In genomic region chr7:25854059-25854458, GRCh38 we compare ENCODE assay signal across 10 cellular contexts.
DNase-seq lines count a peak whose midpoint lies in the region; ATAC-seq and TF ChIP-seq lines count a peak whose summit lies in the region.
"Had no signal": no experiment of that assay in that cellular context is flagged by ENCODE, and none has a peak within 500 bp of the region (broad histone marks: within the 10 kb centered on the region; RNA-seq: fewer than 3 reads in every experiment).

No MANE protein-coding gene starts in this region.

- peaks cover 12% of the 10 kb centered on the region for H3K9me3 ChIP-seq in CD4-positive, alpha-beta T cell (ENCODE audit: control insufficient read depth, low read length)
- H3K9me3 ChIP-seq in MM.1S (replicated peaks; ENCODE audit: insufficient read depth, low read length) (no peaks in the 10 kb centered on the region), esophagus muscularis mucosa (no peaks in the 10 kb centered on the region), neuron (ENCODE audit: low read length) (peaks cover 2% of the 10 kb centered on the region), ovary (no peaks in the 10 kb centered on the region)

- H3K4me1 ChIP-seq in MM.1S (ENCODE audit: low read length) (peaks cover 4% of the 10 kb centered on the region; the same call in 1 of the 2 replicates), esophagus muscularis mucosa (peaks cover 24 to 77% (median 68%) of the 10 kb centered on the region in 4 donors), neuron (ENCODE audit: insufficient read depth, low read length) (peaks cover 49% of the 10 kb centered on the region), ovary (ENCODE audit: insufficient read depth) (peaks cover 14% of the 10 kb centered on the region)
- H3K4me1 ChIP-seq: foreskin keratinocyte had no signal

- H3K27me3 ChIP-seq in CD4-positive, alpha-beta T cell (ENCODE audit: control insufficient read depth, insufficient read depth, low read length): peaks cover 92% of the 10 kb centered on the region
- H3K27me3 ChIP-seq in MM.1S (replicated peaks; ENCODE audit: insufficient read depth, low read length) (peaks cover 66% of the 10 kb centered on the region), esophagus muscularis mucosa (peaks cover 4 to 85% (median 37%) of the 10 kb centered on the region in 4 donors), neuron (ENCODE audit: insufficient read depth, low read length) (peaks cover 16% of the 10 kb centered on the region), ovary (no peaks in the 10 kb centered on the region)
- H3K27me3 ChIP-seq: foreskin keratinocyte had no signal

- WGBS in esophagus muscularis mucosa: 48% methylated on average over 14 of the region's 14 CpGs
- 60 to 73% (median 71%) methylated on average over 14 of the region's 14 CpGs for WGBS in ovary, 3 donors

- ATAC-seq in CD4-positive, alpha-beta T cell (ENCODE audit: poor library complexity): no peak

- no peak for DNase-seq in CD4-positive, alpha-beta T cell
- no peak for DNase-seq in MM.1S
- no peak for DNase-seq in esophagus muscularis mucosa (ENCODE audit: extremely low spot score)
- no peak for DNase-seq in ovary
- DNase-seq in activated naive CD4-positive, alpha-beta T cell (lab: John Stamatoyannopoulos, UW): no peak
- no peak for DNase-seq in posterior cingulate gyrus
- DNase-seq in NOMO-1 treated with dmso at 0.1 percent for 144 hours (lab: John Stamatoyannopoulos, UW; ENCODE audit: unreplicated experiment): no peak

- H4K20me1 ChIP-seq in MM.1S (ENCODE audit: insufficient read depth, low read length): no peaks in the 10 kb centered on the region

- POLR2A ChIA-PET in CD4-positive, alpha-beta T cell (lab: Charles Lee): no interaction called here

- peaks cover 3% of the 10 kb centered on the region for H3K36me3 Mint-ChIP-seq in CD4-positive, alpha-beta T cell (ENCODE audit: low read depth)

- CTCF ChIA-PET in CD4-positive, alpha-beta T cell (lab: Charles Lee): interaction anchor here (1.2 kb wide), 1 partner anchor 12 kb away, joined by 5 read pairs; no protein-coding TSS in a partner anchor

- peak overlapping the region; percentile 31 for H3K4me3 Mint-ChIP-seq in CD4-positive, alpha-beta T cell

- no peak overlapping the region for H3K27ac Mint-ChIP-seq in CD4-positive, alpha-beta T cell

- H3K27ac ChIP-seq in CD4-positive, alpha-beta T cell (ENCODE audit: low read depth, low read length): no peak overlapping the region
- H3K27ac ChIP-seq in MM.1S (ENCODE audit: low read length): no peak overlapping the region
- H3K27ac ChIP-seq in esophagus muscularis mucosa (replicated peaks in 1 of 4): peak overlapping the region; percentile 84 to 87 (median 84)
- H3K27ac ChIP-seq in ovary: no peak overlapping the region
- H3K27ac ChIP-seq: C4-2B, foreskin keratinocyte had no signal

- TF ChIP-seq EP300 in esophagus muscularis mucosa (IDR thresholded peaks at IDR 0.05): no peak
- TF ChIP-seq EP300 in ovary (IDR thresholded peaks at IDR 0.05): no peak

- no peaks in the 10 kb centered on the region for H3K79me2 ChIP-seq in MM.1S (ENCODE audit: low read length)

- intact Hi-C loops in CD4-positive, alpha-beta T cell (cut with DNase I, micrococcal nuclease): loop anchor here (5.0 to 10.0 kb wide), 3 partner anchors 287 to 1308 kb away; partner anchors contain the start of gene HOXA1 (in 1 of the 2)
- intact Hi-C loops in esophagus muscularis mucosa (cut with DNase I): loop anchor here (5.0 kb wide), 3 partner anchors 142 to 597 kb away; no protein-coding TSS in a partner anchor
- intact Hi-C loops in ovary (cut with DNase I): loop anchor here (2.0 to 5.0 kb wide), 6 partner anchors 189 to 597 kb away; no protein-coding TSS in a partner anchor
- intact Hi-C loops in posterior cingulate gyrus (cut with DNase I): loop anchor here (10.0 kb wide), 1 partner anchor 139 kb away; no protein-coding TSS in a partner anchor

- H3K27me3 Mint-ChIP-seq in CD4-positive, alpha-beta T cell: peaks cover 29% of the 10 kb centered on the region

- H3K9me3 Mint-ChIP-seq in CD4-positive, alpha-beta T cell: no peaks in the 10 kb centered on the region

- no peaks in the 10 kb centered on the region for H3K9me2 ChIP-seq in MM.1S (replicated peaks; ENCODE audit: insufficient read depth, low read length)

- TF ChIP-seq POLR2A in esophagus muscularis mucosa (IDR thresholded peaks at IDR 0.05; ENCODE audit: low read depth) (no peak), ovary (IDR thresholded peaks at IDR 0.05) (no peak)

- no peaks in the 10 kb centered on the region for H3K36me3 ChIP-seq in MM.1S (replicated peaks; ENCODE audit: insufficient read depth, low read length)
- no peaks in the 10 kb centered on the region for H3K36me3 ChIP-seq in esophagus muscularis mucosa
- H3K36me3 ChIP-seq in neuron (ENCODE audit: insufficient read depth, low read length): no peaks in the 10 kb centered on the region
- no peaks in the 10 kb centered on the region for H3K36me3 ChIP-seq in ovary

- H2AFZ ChIP-seq in MM.1S (ENCODE audit: low read length): no peak overlapping the region
- H2AFZ ChIP-seq in neuron (ENCODE audit: low read depth, low read length): peak overlapping the region; percentile 77

- peaks cover 7% of the 10 kb centered on the region; the same call in 1 of the 2 replicates for H3F3A ChIP-seq in MM.1S (ENCODE audit: insufficient read depth, low read length)

- H3K9ac ChIP-seq in MM.1S (ENCODE audit: low read length): no peak overlapping the region

- no peak for TF ChIP-seq CTCF in CD4-positive, alpha-beta T cell (IDR thresholded peaks at IDR 0.05)
- TF ChIP-seq CTCF in MM.1S (IDR thresholded peaks at IDR 0.05; ENCODE audit: low read length) (no peak), esophagus muscularis mucosa (IDR thresholded peaks at IDR 0.05) (no peak), ovary (IDR thresholded peaks at IDR 0.05) (no peak)

- H3K4me1 Mint-ChIP-seq in CD4-positive, alpha-beta T cell (ENCODE audit: low read depth): peaks cover 29% of the 10 kb centered on the region

- H3K4me3 ChIP-seq in MM.1S (ENCODE audit: low read length) (peak overlapping the region; percentile 1; the same call in 1 of the 2 replicates), esophagus muscularis mucosa (no peak overlapping the region), neuron (ENCODE audit: low read length) (peak overlapping the region; percentile 17), ovary (no peak overlapping the region)

- H3K4me2 ChIP-seq in MM.1S (ENCODE audit: low read depth, low read length): peak overlapping the region; percentile 38

Comparison
In these comparisons a context has a peak if more than half of its experiments do, and no peak if none do; other contexts are left out.
1. H3K27ac ChIP-seq: peak in esophagus muscularis mucosa (4 of 4); none in CD4-positive, alpha-beta T cell (single experiment), MM.1S (single experiment) and ovary (0 of 2).
2. H3K4me3 ChIP-seq: peak in MM.1S (single experiment) and neuron (single experiment); none in esophagus muscularis mucosa (0 of 4) and ovary (single experiment).